8 cellular contexts compared by ENCODE assay signal in genomic region chr2:98464772-98465310, GRCh38. TPM values are rescaled to one million over a fixed set of nuclear protein-coding genes. Genes with fewer than 3 reads are reported as not detected.
DNase-seq lines count a peak whose midpoint lies in the region; ATAC-seq lines count a peak whose summit lies in the region.

No MANE protein-coding gene starts in this region.

- H3K36me3 Mint-ChIP-seq in T-helper 17 cell (ENCODE audit: low read depth), result no peaks in the 10 kb centered on the region

- peak overlapping the region; percentile 92 for H3K4me3 Mint-ChIP-seq in T-helper 17 cell

- peak; percentile 30 for ATAC-seq in HG03108 (IDR thresholded peaks at IDR 0.05; ENCODE audit: unreplicated experiment)
- peak; percentile 50 for ATAC-seq in T-helper 17 cell

- peak; percentile 54 for DNase-seq in stimulated activated CD4-positive, alpha-beta T cell treated with anti-CD3 and anti-CD28 coated beads, Interleukin-15, amount 100 ng/mL, for 24 hours
- DNase-seq in stimulated activated CD4-positive, alpha-beta T cell treated with anti-CD3 and anti-CD28 coated beads, Interleukin-2, amount 100 ng/mL, for 24 hours, result no peak
- DNase-seq in T-helper 17 cell, result no peak
- peak; percentile 17 for DNase-seq in iris pigment epithelial cell (ENCODE audit: low read depth)
- DNase-seq in epidermal melanocyte (ENCODE audit: insufficient read length, low spot score), result no peak
- no peak for DNase-seq in HT-29 (ENCODE audit: low spot score)
- DNase-seq in NCI-H146 treated with DMSO at 0.1 percent for 48 hours (lab: John Stamatoyannopoulos, UW; ENCODE audit: unreplicated experiment), result no peak

- H3K4me1 Mint-ChIP-seq in T-helper 17 cell, result peaks cover 75% of the 10 kb centered on the region

- H3K9me3 ChIP-seq in T-helper 17 cell (ENCODE audit: control insufficient read depth, low read length, poor library complexity, severe bottlenecking), result no peaks in the 10 kb centered on the region

- no peaks in the 10 kb centered on the region for H3K27me3 Mint-ChIP-seq in T-helper 17 cell

- H3K27ac Mint-ChIP-seq in T-helper 17 cell, result peak overlapping the region; percentile 99

RNA-seq across cellular contexts. Expression of gene INPP4A, which starts 20.2 kb away (rescaled TPM):
- total RNA-seq in T-helper 17 cell, result 100 to 1,000 TPM; 109 to 110 TPM
- total RNA-seq in HT-29 (2014; rRNA removed; shearing (Covaris generic)), result 9.9 and 11.5 TPM in 2 replicates

Comparison
In these comparisons a context has a peak if more than half of its experiments do, and no peak if none do; other contexts are left out.
1. DNase-seq: peak in stimulated activated CD4-positive, alpha-beta T cell treated with anti-CD3 and anti-CD28 coated beads, Interleukin-15, amount 100 ng/mL, for 24 hours (single experiment) and iris pigment epithelial cell (single experiment); none in stimulated activated CD4-positive, alpha-beta T cell treated with anti-CD3 and anti-CD28 coated beads, Interleukin-2, amount 100 ng/mL, for 24 hours (0 of 2), T-helper 17 cell (0 of 3), epidermal melanocyte (single experiment), HT-29 (single experiment) and NCI-H146 treated with DMSO at 0.1 percent for 48 hours (single experiment).